18 cellular contexts compared by ENCODE assay signal in the genomic region with DNA sequence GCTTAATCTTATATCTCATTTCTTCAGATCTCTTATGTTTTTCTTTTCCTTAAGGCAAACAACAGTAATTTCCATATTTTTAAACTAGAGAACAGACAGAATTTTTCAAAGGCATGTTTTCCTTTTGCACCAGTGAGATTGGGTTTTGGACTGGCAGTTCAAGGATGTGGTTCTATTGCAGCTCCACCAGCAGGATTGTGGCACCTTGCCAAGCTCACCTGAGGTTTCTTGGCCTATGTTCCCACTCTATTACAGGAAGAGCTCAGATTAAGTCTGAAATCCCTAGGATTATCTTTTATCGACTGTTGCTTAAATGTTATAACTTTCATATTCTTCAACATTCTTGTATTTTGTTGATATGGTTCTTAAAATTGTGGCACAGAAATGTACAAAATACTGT.
DNase-seq lines count a peak whose midpoint lies in the region; ATAC-seq and TF ChIP-seq lines count a peak whose summit lies in the region.
"Had no signal": no experiment of that assay in that cellular context is flagged by ENCODE, and none has a peak within 500 bp of the region (broad histone marks: within the 10 kb centered on the region; RNA-seq: fewer than 3 reads in every experiment).

No MANE protein-coding gene starts in this region.

- in situ Hi-C loops in G401 (cut with HindIII; ENCODE audit: low sequenced_read_pairs) = no loop called here

- ATAC-seq in GM18867 (IDR thresholded peaks at IDR 0.05; ENCODE audit: unreplicated experiment) (no peak), GM18498 (IDR thresholded peaks at IDR 0.05; ENCODE audit: unreplicated experiment) (no peak)
- ATAC-seq: K562, Panc1 had no signal

- H3K27me3 Mint-ChIP-seq in mesothelial cell of epicardium (ENCODE audit: low read depth) = no peaks in the 10 kb centered on the region
- H3K27me3 Mint-ChIP-seq in activated naive CD4-positive, alpha-beta T cell treated with anti-CD3 and anti-CD28 coated beads for 36 hours (ENCODE audit: low read depth) = no peaks in the 10 kb centered on the region
- H3K27me3 Mint-ChIP-seq: CD4-positive, alpha-beta T cell had no signal

- H3K9me3 Mint-ChIP-seq in mesothelial cell of epicardium = peaks cover 5% of the 10 kb centered on the region
- no peaks in the 10 kb centered on the region for H3K9me3 Mint-ChIP-seq in activated naive CD4-positive, alpha-beta T cell treated with anti-CD3 and anti-CD28 coated beads for 36 hours
- H3K9me3 Mint-ChIP-seq: CD4-positive, alpha-beta T cell had no signal

- no peak overlapping the region for H3K4me3 Mint-ChIP-seq in mesothelial cell of epicardium
- H3K4me3 Mint-ChIP-seq in activated naive CD4-positive, alpha-beta T cell treated with anti-CD3 and anti-CD28 coated beads for 36 hours = no peak overlapping the region
- H3K4me3 Mint-ChIP-seq: CD4-positive, alpha-beta T cell had no signal

- H3K27ac Mint-ChIP-seq in mesothelial cell of epicardium = peak overlapping the region; percentile 64
- no peak overlapping the region for H3K27ac Mint-ChIP-seq in activated naive CD4-positive, alpha-beta T cell treated with anti-CD3 and anti-CD28 coated beads for 36 hours
- H3K27ac Mint-ChIP-seq: CD4-positive, alpha-beta T cell had no signal

- H3K4me1 Mint-ChIP-seq in mesothelial cell of epicardium = peaks cover 22% of the 10 kb centered on the region
- H3K4me1 Mint-ChIP-seq in activated naive CD4-positive, alpha-beta T cell treated with anti-CD3 and anti-CD28 coated beads for 36 hours (ENCODE audit: low read depth) = no peaks in the 10 kb centered on the region

- DNase-seq in DMS53 (lab: John Stamatoyannopoulos, UW) = peak; percentile 4
- DNase-seq in DMS53 treated with DMSO at 0.1 percent for 48 hours (lab: John Stamatoyannopoulos, UW; ENCODE audit: unreplicated experiment) = no peak
- DNase-seq in G401 (ENCODE audit: low spot score) = peak; percentile 93
- peak; percentile 67 for DNase-seq in NCI-H69 (lab: John Stamatoyannopoulos, UW)
- peak in 1 of 2 experiments; percentile 23 for DNase-seq in mesothelial cell of epicardium (ENCODE audit: low spot score in 2 of 2, unreplicated experiment in 2 of 2)
- DNase-seq in activated naive CD4-positive, alpha-beta T cell treated with anti-CD3 and anti-CD28 coated beads for 36 hours = no peak
- DNase-seq: BE2C; CD4-positive, alpha-beta T cell; NCI-H1048; NCI-H1694 treated with DMSO at 0.1 percent for 48 hours; NCI-H2227 treated with DMSO at 0.1 percent for 48 hours; Right ventricle myocardium superior; SK-N-SH; T-helper 1 cell had no signal

- TF ChIP-seq CTCF in mesothelial cell of epicardium (IDR thresholded peaks at IDR 0.05; ENCODE audit: unreplicated experiment) = no peak

- intact Hi-C loops in activated naive CD4-positive, alpha-beta T cell treated with anti-CD3 and anti-CD28 coated beads for 36 hours (cut with micrococcal nuclease) = no loop called here

- H3K36me3 Mint-ChIP-seq in mesothelial cell of epicardium = peaks cover 2% of the 10 kb centered on the region
- H3K36me3 Mint-ChIP-seq in activated naive CD4-positive, alpha-beta T cell treated with anti-CD3 and anti-CD28 coated beads for 36 hours (ENCODE audit: low read depth) = no peaks in the 10 kb centered on the region

- CTCF ChIA-PET in activated naive CD4-positive, alpha-beta T cell treated with anti-CD3 and anti-CD28 coated beads for 36 hours (lab: Charles Lee) = no interaction called here

Comparison
In these comparisons a context has a peak if more than half of its experiments do, and no peak if none do; other contexts are left out.
1. DNase-seq: peak in DMS53 (single experiment), G401 (single experiment) and NCI-H69 (single experiment); none in DMS53 treated with DMSO at 0.1 percent for 48 hours (single experiment) and activated naive CD4-positive, alpha-beta T cell treated with anti-CD3 and anti-CD28 coated beads for 36 hours (single experiment).